Comparison of ENCODE assay signal across 4 cellular contexts in the genomic region with DNA sequence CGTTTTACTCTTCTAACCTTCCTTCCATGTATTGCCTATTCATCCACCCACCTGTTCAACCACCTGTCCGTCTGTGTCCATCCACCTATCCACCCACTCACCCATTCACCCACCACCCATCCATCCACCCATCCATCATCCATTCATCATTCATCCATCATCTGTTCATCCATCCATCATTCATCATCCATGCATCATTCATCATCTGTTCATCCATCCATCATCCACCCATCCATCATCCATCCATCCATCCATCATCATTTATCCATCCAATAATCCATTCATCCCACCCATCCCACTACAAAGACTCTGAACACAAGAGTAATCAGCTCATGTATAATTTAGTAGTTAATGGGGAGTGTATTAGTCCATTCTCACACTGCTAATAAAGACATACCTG.
TF ChIP-seq lines count a peak whose summit lies in the region.

No MANE protein-coding gene starts in this region.

TF ChIP-seq in HepG2, 621 proteins besides CTCF, POLR2A, EP300 and RAD21 (continues in another document):
- TF ChIP-seq KDM1A (CRISPR knock-in tag; IDR thresholded peaks at IDR 0.05), result no peak
- 0 out of 2 replicates have a peak, but pooled peaks have one; percentile 9 for TF ChIP-seq LCORL (IDR thresholded peaks at IDR 0.05)
- TF ChIP-seq LCORL (CRISPR knock-in tag; IDR thresholded peaks at IDR 0.05), result no peak
- TF ChIP-seq, protein P1, sequence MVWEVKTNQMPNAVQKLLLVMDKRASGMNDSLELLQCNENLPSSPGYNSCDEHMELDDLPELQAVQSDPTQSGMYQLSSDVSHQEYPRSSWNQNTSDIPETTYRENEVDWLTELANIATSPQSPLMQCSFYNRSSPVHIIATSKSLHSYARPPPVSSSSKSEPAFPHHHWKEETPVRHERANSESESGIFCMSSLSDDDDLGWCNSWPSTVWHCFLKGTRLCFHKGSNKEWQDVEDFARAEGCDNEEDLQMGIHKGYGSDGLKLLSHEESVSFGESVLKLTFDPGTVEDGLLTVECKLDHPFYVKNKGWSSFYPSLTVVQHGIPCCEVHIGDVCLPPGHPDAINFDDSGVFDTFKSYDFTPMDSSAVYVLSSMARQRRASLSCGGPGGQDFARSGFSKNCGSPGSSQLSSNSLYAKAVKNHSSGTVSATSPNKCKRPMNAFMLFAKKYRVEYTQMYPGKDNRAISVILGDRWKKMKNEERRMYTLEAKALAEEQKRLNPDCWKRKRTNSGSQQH (CRISPR knock-in tag; IDR thresholded peaks at IDR 0.05; ENCODE audit: low read depth), result no peak
- no peak for TF ChIP-seq ZNF800 (CRISPR knock-in tag; IDR thresholded peaks at IDR 0.05)
- TF ChIP-seq ZNF569 (CRISPR knock-in tag; IDR thresholded peaks at IDR 0.05; ENCODE audit: borderline replicate concordance), result no peak
- TF ChIP-seq ZNF263 (CRISPR knock-in tag; IDR thresholded peaks at IDR 0.05), result no peak
- TF ChIP-seq ETS1 (CRISPR knock-in tag; IDR thresholded peaks at IDR 0.05), result no peak
- TF ChIP-seq SAP130 (CRISPR knock-in tag; IDR thresholded peaks at IDR 0.05; ENCODE audit: low read depth), result no peak
- no peak for TF ChIP-seq ZNF850 (CRISPR knock-in tag; conservative IDR thresholded peaks at IDR 0.05)

TF ChIP-seq in GM12891, 5 proteins besides CTCF, POLR2A, EP300 and RAD21:
- no peak for TF ChIP-seq POLR2AphosphoS5 (IDR thresholded peaks at IDR 0.05; ENCODE audit: low read depth, low read length)
- no peak for TF ChIP-seq TAF1 (IDR thresholded peaks at IDR 0.05; ENCODE audit: low read depth, low read length)
- no peak for TF ChIP-seq SPI1 (IDR thresholded peaks at IDR 0.05; ENCODE audit: low read depth, low read length)
- no peak for TF ChIP-seq POU2F2 (IDR thresholded peaks at IDR 0.05; ENCODE audit: low read depth, low read length)
- TF ChIP-seq PAX5 (IDR thresholded peaks at IDR 0.05; ENCODE audit: insufficient read depth, low read length, severe bottlenecking), result no peak

TF ChIP-seq in GM12878, 131 proteins besides CTCF, POLR2A, EP300 and RAD21:
- no peak for TF ChIP-seq TCF3 (IDR thresholded peaks at IDR 0.05; ENCODE audit: borderline replicate concordance, insufficient read depth, low read depth, low read length)
- TF ChIP-seq HDGF (IDR thresholded peaks at IDR 0.05), result peak; percentile 46; the same call in 1 of the 2 replicates
- TF ChIP-seq IRF4 (IDR thresholded peaks at IDR 0.05; ENCODE audit: low read depth, low read length), result no peak
TF ChIP-seq in GM12878: peak in this region for 1.

TF ChIP-seq in neural cell, 6 proteins besides CTCF, POLR2A, EP300 and RAD21:
- TF ChIP-seq TAF1 (IDR thresholded peaks at IDR 0.05; ENCODE audit: low read depth), result no peak
- no peak for TF ChIP-seq MXI1 (conservative IDR thresholded peaks at IDR 0.05; ENCODE audit: poor library complexity, severe bottlenecking)
- no peak for TF ChIP-seq POLR2AphosphoS5 (IDR thresholded peaks at IDR 0.05)
- no peak for TF ChIP-seq SMC3 (conservative IDR thresholded peaks at IDR 0.05; ENCODE audit: poor library complexity)
- no peak for TF ChIP-seq EZH2 (IDR thresholded peaks at IDR 0.05; ENCODE audit: borderline replicate concordance, insufficient read depth, low read length, poor library complexity, severe bottlenecking)
- TF ChIP-seq, protein P2, sequence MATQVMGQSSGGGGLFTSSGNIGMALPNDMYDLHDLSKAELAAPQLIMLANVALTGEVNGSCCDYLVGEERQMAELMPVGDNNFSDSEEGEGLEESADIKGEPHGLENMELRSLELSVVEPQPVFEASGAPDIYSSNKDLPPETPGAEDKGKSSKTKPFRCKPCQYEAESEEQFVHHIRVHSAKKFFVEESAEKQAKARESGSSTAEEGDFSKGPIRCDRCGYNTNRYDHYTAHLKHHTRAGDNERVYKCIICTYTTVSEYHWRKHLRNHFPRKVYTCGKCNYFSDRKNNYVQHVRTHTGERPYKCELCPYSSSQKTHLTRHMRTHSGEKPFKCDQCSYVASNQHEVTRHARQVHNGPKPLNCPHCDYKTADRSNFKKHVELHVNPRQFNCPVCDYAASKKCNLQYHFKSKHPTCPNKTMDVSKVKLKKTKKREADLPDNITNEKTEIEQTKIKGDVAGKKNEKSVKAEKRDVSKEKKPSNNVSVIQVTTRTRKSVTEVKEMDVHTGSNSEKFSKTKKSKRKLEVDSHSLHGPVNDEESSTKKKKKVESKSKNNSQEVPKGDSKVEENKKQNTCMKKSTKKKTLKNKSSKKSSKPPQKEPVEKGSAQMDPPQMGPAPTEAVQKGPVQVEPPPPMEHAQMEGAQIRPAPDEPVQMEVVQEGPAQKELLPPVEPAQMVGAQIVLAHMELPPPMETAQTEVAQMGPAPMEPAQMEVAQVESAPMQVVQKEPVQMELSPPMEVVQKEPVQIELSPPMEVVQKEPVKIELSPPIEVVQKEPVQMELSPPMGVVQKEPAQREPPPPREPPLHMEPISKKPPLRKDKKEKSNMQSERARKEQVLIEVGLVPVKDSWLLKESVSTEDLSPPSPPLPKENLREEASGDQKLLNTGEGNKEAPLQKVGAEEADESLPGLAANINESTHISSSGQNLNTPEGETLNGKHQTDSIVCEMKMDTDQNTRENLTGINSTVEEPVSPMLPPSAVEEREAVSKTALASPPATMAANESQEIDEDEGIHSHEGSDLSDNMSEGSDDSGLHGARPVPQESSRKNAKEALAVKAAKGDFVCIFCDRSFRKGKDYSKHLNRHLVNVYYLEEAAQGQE (IDR thresholded peaks at IDR 0.05; ENCODE audit: borderline replicate concordance), result no peak
